In the genomic region with DNA sequence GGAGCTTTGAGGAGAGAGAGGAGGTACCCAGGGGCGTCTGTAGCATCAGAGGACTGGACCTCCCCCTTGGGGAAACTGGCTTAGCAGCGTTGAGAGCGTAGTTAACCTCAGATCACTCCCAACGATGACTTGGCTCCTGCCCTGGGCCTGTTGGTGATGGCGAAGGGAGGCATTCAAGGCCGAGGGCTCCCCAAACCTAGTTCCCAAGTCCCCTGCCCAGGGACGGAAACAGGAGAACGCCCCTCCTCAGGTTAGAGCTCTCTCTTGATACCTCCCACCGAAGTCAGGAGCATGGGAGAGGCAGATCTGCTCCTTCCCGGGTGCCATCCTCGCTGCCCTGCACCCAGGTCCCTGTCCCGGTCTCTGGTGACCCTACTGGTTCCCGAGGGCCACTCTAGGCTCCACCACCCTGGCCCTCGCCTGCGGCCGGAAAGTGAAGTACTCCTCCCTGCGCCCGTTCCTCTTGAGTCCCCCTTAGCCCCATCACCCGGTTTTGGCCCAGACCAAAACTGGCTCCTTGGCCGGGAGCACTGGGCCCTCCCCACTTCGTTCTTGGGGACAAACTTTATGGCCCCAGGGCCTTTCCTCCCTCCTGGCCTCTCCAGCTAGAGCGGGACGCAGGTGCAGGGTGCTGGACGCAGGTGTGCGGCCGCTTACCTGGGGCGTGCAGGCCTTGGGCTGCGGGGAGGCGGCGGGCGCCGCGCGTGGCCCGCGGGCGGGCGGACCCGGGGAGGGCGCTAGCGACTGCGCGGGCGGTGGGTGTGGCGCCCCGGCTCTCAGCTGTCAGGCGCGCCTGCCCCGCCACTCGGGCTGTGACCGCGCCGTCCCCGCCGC, we compare ENCODE assay signal across 11 cellular contexts. TPM values are rescaled to one million over a fixed set of nuclear protein-coding genes. Genes with fewer than 3 reads are reported as not detected.
A peak's percentile ranks its signal among the peaks of the same experiment; 100 is the strongest.
DNase-seq lines count a peak whose midpoint lies in the region; ATAC-seq and TF ChIP-seq lines count a peak whose summit lies in the region.
"Had no signal": no experiment of that assay in that cellular context is flagged by ENCODE, and none has a peak within 500 bp of the region (broad histone marks: within the 10 kb centered on the region; RNA-seq: fewer than 3 reads in every experiment).

No MANE protein-coding gene starts in this region.

- H3K36me3 ChIP-seq in BLaER1 (0 out of 2 replicates have a peak, but pooled peaks cover 4% of the 10 kb centered on the region), WERI-Rb-1 (no peaks in the 10 kb centered on the region)

- CTCF ChIA-PET in activated CD4-positive, alpha-beta memory T cell treated with anti-CD3 and anti-CD28 coated beads for 36 hours (lab: Charles Lee), result interaction anchor here (4.2 kb wide), 1 partner anchor 14 kb away, joined by 30 read pairs; no protein-coding TSS in a partner anchor

- no peaks in the 10 kb centered on the region for H3K9me3 Mint-ChIP-seq in natural killer cell
- no peaks in the 10 kb centered on the region for H3K9me3 Mint-ChIP-seq in activated CD4-positive, alpha-beta memory T cell treated with anti-CD3 and anti-CD28 coated beads for 36 hours

- peaks cover 65 to 67% of the 10 kb centered on the region in 2 donors for H3K27me3 Mint-ChIP-seq in natural killer cell (ENCODE audit: low read depth in 2 of 2)
- peaks cover 70% of the 10 kb centered on the region for H3K27me3 Mint-ChIP-seq in activated CD4-positive, alpha-beta memory T cell treated with anti-CD3 and anti-CD28 coated beads for 36 hours

- DNase-seq in GM13977 (ENCODE audit: low spot score) (peak; percentile 50), WERI-Rb-1 (no peak), natural killer cell (no peak), left colon (no peak)
- no peak for DNase-seq in activated CD4-positive, alpha-beta memory T cell treated with anti-CD3 and anti-CD28 coated beads for 36 hours
- DNase-seq: NCI-H446 treated with DMSO at 0.1 percent for 48 hours; stimulated activated CD4-positive, alpha-beta T cell treated with anti-CD3 and anti-CD28 coated beads, Interleukin-4, amount 100 ng/mL, for 4 hours had no signal

- peaks cover 29 to 45% of the 10 kb centered on the region in 2 donors for H3K4me1 Mint-ChIP-seq in natural killer cell
- H3K4me1 Mint-ChIP-seq in activated CD4-positive, alpha-beta memory T cell treated with anti-CD3 and anti-CD28 coated beads for 36 hours (ENCODE audit: low read depth), result peaks cover 37% of the 10 kb centered on the region

- no peak overlapping the region for H3K4me2 ChIP-seq in BLaER1

- no peaks in the 10 kb centered on the region for H3K4me1 ChIP-seq in BLaER1

- H3K4me3 Mint-ChIP-seq in natural killer cell, result peak overlapping the region; percentile 52
- no peak overlapping the region for H3K4me3 Mint-ChIP-seq in activated CD4-positive, alpha-beta memory T cell treated with anti-CD3 and anti-CD28 coated beads for 36 hours

- H3K4me3 ChIP-seq in BLaER1 (peak overlapping the region; percentile 31; the same call in 1 of the 2 replicates), WERI-Rb-1 (ENCODE audit: low read depth, low read length) (peak overlapping the region; percentile 51)

- H3K27me3 ChIP-seq in BLaER1 (peaks cover 98% of the 10 kb centered on the region), WERI-Rb-1 (ENCODE audit: insufficient read depth, low read depth, severe bottlenecking) (peaks cover 67% of the 10 kb centered on the region)

- H3K9me3 ChIP-seq in BLaER1 (peaks cover 67% of the 10 kb centered on the region), WERI-Rb-1 (ENCODE audit: severe bottlenecking) (peaks cover 7% of the 10 kb centered on the region)

- POLR2A ChIA-PET in activated CD4-positive, alpha-beta memory T cell treated with anti-CD3 and anti-CD28 coated beads for 36 hours (lab: Charles Lee), result no interaction called here

- H3K27ac ChIP-seq in BLaER1 (no peak overlapping the region), WERI-Rb-1 (no peak overlapping the region)

- TF ChIP-seq CTCF in GM13977 (IDR thresholded peaks at IDR 0.05; ENCODE audit: extremely low read depth, insufficient read depth, missing control alignments) (no peak), WERI-Rb-1 (IDR thresholded peaks at IDR 0.05; ENCODE audit: low read depth, low read length) (no peak), natural killer cell (IDR thresholded peaks at IDR 0.05) (no peak)

- intact Hi-C loops in natural killer cell (cut with micrococcal nuclease) (no loop called here), left colon (cut with DNase I, micrococcal nuclease) (no loop called here)
- intact Hi-C loops in activated CD4-positive, alpha-beta memory T cell treated with anti-CD3 and anti-CD28 coated beads for 36 hours (cut with micrococcal nuclease), result loop anchor here (5.0 kb wide), 1 partner anchor 60 kb away; no protein-coding TSS in a partner anchor

- H4K20me1 ChIP-seq in BLaER1, result peaks cover 55% of the 10 kb centered on the region; the same call in 1 of the 2 replicates

- no peak overlapping the region for H3K9ac ChIP-seq in BLaER1

- in situ Hi-C loops in GM13977 (cut with MboI; ENCODE audit: low pct_unique_long_range_greater_than_20kb, low sequenced_read_pairs, unreplicated experiment), result no loop called here

- no peak overlapping the region for H3K27ac Mint-ChIP-seq in natural killer cell
- H3K27ac Mint-ChIP-seq in activated CD4-positive, alpha-beta memory T cell treated with anti-CD3 and anti-CD28 coated beads for 36 hours, result no peak overlapping the region

- no peaks in the 10 kb centered on the region for H3K36me3 Mint-ChIP-seq in natural killer cell
- H3K36me3 Mint-ChIP-seq in activated CD4-positive, alpha-beta memory T cell treated with anti-CD3 and anti-CD28 coated beads for 36 hours, result peaks cover 2% of the 10 kb centered on the region

- ATAC-seq in natural killer cell (peak in 1 of 3 donors; percentile 23), left colon (no peak), HG02938 (IDR thresholded peaks at IDR 0.05; ENCODE audit: unreplicated experiment) (no peak), HG02798 (IDR thresholded peaks at IDR 0.05; ENCODE audit: poor library complexity, unreplicated experiment) (no peak)

RNA-seq across cellular contexts. Expression of a gene that starts 2.6 kb away (rescaled TPM):
- total RNA-seq in natural killer cell (1 to 10 TPM; 2.0 to 2.9 (median 2.1) TPM), left colon (under 1 TPM; 0.47 to 0.49 TPM)
- under 1 TPM; 0.12 TPM for total RNA-seq in activated CD4-positive, alpha-beta memory T cell treated with anti-CD3 and anti-CD28 coated beads for 36 hours

RNA-seq across cellular contexts. Expression of a gene that starts 17.1 kb away (rescaled TPM):
- total RNA-seq in natural killer cell, result not detected
- not detected for total RNA-seq in left colon
- total RNA-seq in activated CD4-positive, alpha-beta memory T cell treated with anti-CD3 and anti-CD28 coated beads for 36 hours, result not detected
- total RNA-seq: mononuclear cell had no signal
